8 cellular contexts compared by ENCODE assay signal in the genomic region with DNA sequence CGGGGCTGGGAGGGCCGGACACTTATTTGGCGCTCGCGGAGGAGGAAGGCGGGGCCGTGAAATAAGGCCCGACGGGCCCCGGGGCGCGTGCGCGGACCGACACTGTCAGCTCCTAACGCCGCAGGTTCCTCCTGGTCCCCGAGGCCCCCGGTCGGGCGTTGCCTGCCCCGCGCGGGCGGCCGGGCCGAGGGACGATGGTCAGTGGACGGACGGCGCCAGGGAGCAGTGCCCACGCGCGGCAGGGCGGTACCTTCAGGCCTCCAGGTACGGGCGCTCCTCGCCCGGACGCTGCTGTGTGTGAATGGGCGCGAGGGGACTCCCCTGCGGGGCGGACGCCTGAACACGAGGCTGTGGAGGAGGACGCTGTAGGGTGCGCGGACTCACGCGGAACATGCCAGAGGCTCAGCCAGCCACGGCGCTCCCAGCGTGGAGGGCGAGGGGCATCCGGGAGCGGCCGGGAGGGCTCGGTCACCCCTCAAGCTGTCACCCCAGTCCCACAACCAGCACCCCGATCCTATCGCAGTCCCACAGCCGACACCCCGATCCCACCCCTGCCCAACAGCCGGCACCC. TPM values are rescaled to one million over a fixed set of nuclear protein-coding genes. Genes with fewer than 3 reads are reported as not detected.
DNase-seq lines count a peak whose midpoint lies in the region; ATAC-seq, FAIRE-seq and TF ChIP-seq lines count a peak whose summit lies in the region.

No MANE protein-coding gene starts in this region.

- peak overlapping the region; percentile 83 to 92 (median 90) for H3K4me3 ChIP-seq in keratinocyte (ENCODE audit: control insufficient read depth in 2 of 3, extremely low read depth in 1 of 3, insufficient read depth in 2 of 3, low read depth in 1 of 3, low read length in 3 of 3)

- peak overlapping the region; percentile 37 for H3K4me2 ChIP-seq in keratinocyte (ENCODE audit: control insufficient read depth, extremely low read depth, insufficient read depth, low read depth, low read length)

- H3K9ac ChIP-seq in keratinocyte (ENCODE audit: control insufficient read depth, extremely low read depth, insufficient read depth, low read length) = peak overlapping the region; percentile 91

- peaks cover 51% of the 10 kb centered on the region for H3K79me2 ChIP-seq in keratinocyte (ENCODE audit: control insufficient read depth, insufficient read depth, low read length)

- no peaks in the 10 kb centered on the region for H3K27me3 ChIP-seq in keratinocyte (ENCODE audit: control insufficient read depth, extremely low read depth, insufficient read depth, low read length)

- H3K9me3 ChIP-seq in keratinocyte (ENCODE audit: control insufficient read depth, low read depth, low read length) = no peaks in the 10 kb centered on the region

- TF ChIP-seq CTCF in keratinocyte (optimal IDR thresholded peaks at IDR 0.05 in 1 of 3, IDR thresholded peaks at IDR 0.05 in 1 of 3, conservative IDR thresholded peaks at IDR 0.05 in 1 of 3; ENCODE audit: extremely low read depth in 1 of 3, insufficient read depth in 2 of 3, low read length in 3 of 3) = no peak

- no peak for FAIRE-seq in keratinocyte (lab: Jason Lieb, UNC)

- H2AFZ ChIP-seq in keratinocyte (ENCODE audit: control insufficient read depth, low read length) = peak overlapping the region; percentile 63

- H3K9me1 ChIP-seq in keratinocyte (ENCODE audit: control insufficient read depth, extremely low read depth, insufficient read depth, low read length) = no peaks in the 10 kb centered on the region

- peaks cover 7% of the 10 kb centered on the region for H3K4me1 ChIP-seq in keratinocyte (ENCODE audit: control insufficient read depth, extremely low read depth, insufficient read depth, low read length)

- DNase-seq in AG08396 (ENCODE audit: low spot score) = peak; percentile 99
- DNase-seq in NCI-H2227 (lab: John Stamatoyannopoulos, UW; ENCODE audit: unreplicated experiment) = peak; percentile 97
- DNase-seq in activated CD4-positive, CD25-positive, alpha-beta regulatory T cell treated with anti-CD3 and anti-CD28 coated beads, Interleukin-2, amount 50 U/mL, for 16 hours (ENCODE audit: low read depth, low spot score) = peak; percentile 86
- peak; percentile 96 for DNase-seq in central memory CD4-positive, alpha-beta T cell
- peak; percentile 54 for DNase-seq in keratinocyte (ENCODE audit: low read depth, low spot score)
- peak; percentile 93 for DNase-seq in stimulated activated CD4-positive, alpha-beta T cell treated with anti-CD3 and anti-CD28 coated beads, Interleukin-12 subunit alpha, Interleukin-12 subunit beta, amount 100 ng/mL, for 4 hours

- ATAC-seq in GM18907 (IDR thresholded peaks at IDR 0.05; ENCODE audit: unreplicated experiment) (peak; percentile 87), HG03135 (IDR thresholded peaks at IDR 0.05; ENCODE audit: unreplicated experiment) (peak; percentile 79)

- H3K36me3 ChIP-seq in keratinocyte (ENCODE audit: control insufficient read depth in 2 of 2, extremely low read depth in 1 of 2, insufficient read depth in 2 of 2, low read length in 2 of 2) = peaks cover 0 to 1% of the 10 kb centered on the region in 2 experiments

- H4K20me1 ChIP-seq in keratinocyte (ENCODE audit: control insufficient read depth, extremely low read depth, insufficient read depth, low read length) = no peaks in the 10 kb centered on the region

- H3K27ac ChIP-seq in keratinocyte (ENCODE audit: control insufficient read depth, insufficient read depth, low read length) = peak overlapping the region; percentile 76

- dilution Hi-C loops in keratinocyte (cut with MboI; ENCODE audit: extremely low pct_ligation_motif_present, low sequenced_read_pairs) = no loop called here

RNA-seq across cellular contexts. Expression of gene GMEB2, which starts 0.3 kb away (rescaled TPM):
- 5.1 to 8.4 TPM (median 6.2 TPM) in 3 replicates for polyA plus RNA-seq in keratinocyte
- polyA plus RNA-seq in keratinocyte (2011; ENCODE audit: low read depth) = 2.4 TPM
- polyA plus RNA-seq in keratinocyte (2011; cell fraction: cytosol; rRNA removed) = 4.2 and 6.8 TPM in 2 replicates
- polyA plus RNA-seq in keratinocyte (2011; cell fraction: nucleus; rRNA removed) = 10.4 and 12.1 TPM in 2 replicates
- 6.4 and 8.3 TPM in 2 replicates for polyA plus RNA-seq in keratinocyte (2012; ENCODE audit: low replicate concordance)
- 5.2 to 9.4 TPM (median 6.0 TPM) in 3 replicates for polyA minus RNA-seq in keratinocyte
- polyA minus RNA-seq in keratinocyte (2011; cell fraction: cytosol; rRNA and poly(A)+ RNA removed) = 7.1 TPM
- polyA minus RNA-seq in keratinocyte (2011; cell fraction: nucleus; rRNA and poly(A)+ RNA removed) = 8.5 and 9.2 TPM in 2 replicates

RNA-seq across cellular contexts. Expression of gene STMN3, which starts 26.0 kb away (rescaled TPM):
- polyA plus RNA-seq in keratinocyte = 9.2 to 12.0 TPM (median 10.5 TPM) in 3 replicates
- 0.35 TPM for polyA plus RNA-seq in keratinocyte (2011; ENCODE audit: low read depth)
- polyA plus RNA-seq in keratinocyte (2011; cell fraction: cytosol; rRNA removed) = 5.8 and 11.3 TPM in 2 replicates
- polyA plus RNA-seq in keratinocyte (2011; cell fraction: nucleus; rRNA removed) = 7.9 and 12.0 TPM in 2 replicates
- polyA plus RNA-seq in keratinocyte (2012; ENCODE audit: low replicate concordance) = 0.55 and 14.8 TPM in 2 replicates
- polyA minus RNA-seq in keratinocyte = 2.8 to 26.3 TPM (median 5.7 TPM) in 3 replicates
- polyA minus RNA-seq in keratinocyte (2011; cell fraction: cytosol; rRNA and poly(A)+ RNA removed) = 13.0 TPM
- polyA minus RNA-seq in keratinocyte (2011; cell fraction: nucleus; rRNA and poly(A)+ RNA removed) = 2.6 and 3.1 TPM in 2 replicates

RNA-seq across cellular contexts. Expression of gene RTEL1, which starts 30.9 kb away (rescaled TPM):
- 7.7 to 12.4 TPM (median 11.2 TPM) in 3 replicates for polyA plus RNA-seq in keratinocyte
- 7.8 TPM for polyA plus RNA-seq in keratinocyte (2011; ENCODE audit: low read depth)
- 4.5 and 4.8 TPM in 2 replicates for polyA plus RNA-seq in keratinocyte (2011; cell fraction: cytosol; rRNA removed)
- polyA plus RNA-seq in keratinocyte (2011; cell fraction: nucleus; rRNA removed) = 31.9 and 39.3 TPM in 2 replicates
- 3.2 and 9.4 TPM in 2 replicates for polyA plus RNA-seq in keratinocyte (2012; ENCODE audit: low replicate concordance)
- polyA minus RNA-seq in keratinocyte = 22.4 to 33.4 TPM (median 26.1 TPM) in 3 replicates
- polyA minus RNA-seq in keratinocyte (2011; cell fraction: cytosol; rRNA and poly(A)+ RNA removed) = 11.3 TPM
- 13.1 and 25.1 TPM in 2 replicates for polyA minus RNA-seq in keratinocyte (2011; cell fraction: nucleus; rRNA and poly(A)+ RNA removed)

RNA-seq across cellular contexts. Expression of gene HELZ2, which starts 53.2 kb away (rescaled TPM):
- polyA plus RNA-seq in keratinocyte = 14.8 to 29.0 TPM (median 24.3 TPM) in 3 replicates
- 9.1 TPM for polyA plus RNA-seq in keratinocyte (2011; ENCODE audit: low read depth)
- polyA plus RNA-seq in keratinocyte (2011; cell fraction: cytosol; rRNA removed) = 3.2 and 9.0 TPM in 2 replicates
- polyA plus RNA-seq in keratinocyte (2011; cell fraction: nucleus; rRNA removed) = 33.2 and 49.6 TPM in 2 replicates
- 9.0 and 56.9 TPM in 2 replicates for polyA plus RNA-seq in keratinocyte (2012; ENCODE audit: low replicate concordance)
- polyA minus RNA-seq in keratinocyte = 62.1 to 141 TPM (median 70.0 TPM) in 3 replicates
- polyA minus RNA-seq in keratinocyte (2011; cell fraction: cytosol; rRNA and poly(A)+ RNA removed) = 92.3 TPM
- polyA minus RNA-seq in keratinocyte (2011; cell fraction: nucleus; rRNA and poly(A)+ RNA removed) = 251 and 345 TPM in 2 replicates

Comparison
In these comparisons a context has a peak if more than half of its experiments do, and no peak if none do; other contexts are left out.
1. Peak in every context shown above with its lines: DNase-seq, ATAC-seq, H3K4me3 ChIP-seq and H3K27ac ChIP-seq.